Comparison of ENCODE assay signal across 8 cellular contexts in the genomic region with DNA sequence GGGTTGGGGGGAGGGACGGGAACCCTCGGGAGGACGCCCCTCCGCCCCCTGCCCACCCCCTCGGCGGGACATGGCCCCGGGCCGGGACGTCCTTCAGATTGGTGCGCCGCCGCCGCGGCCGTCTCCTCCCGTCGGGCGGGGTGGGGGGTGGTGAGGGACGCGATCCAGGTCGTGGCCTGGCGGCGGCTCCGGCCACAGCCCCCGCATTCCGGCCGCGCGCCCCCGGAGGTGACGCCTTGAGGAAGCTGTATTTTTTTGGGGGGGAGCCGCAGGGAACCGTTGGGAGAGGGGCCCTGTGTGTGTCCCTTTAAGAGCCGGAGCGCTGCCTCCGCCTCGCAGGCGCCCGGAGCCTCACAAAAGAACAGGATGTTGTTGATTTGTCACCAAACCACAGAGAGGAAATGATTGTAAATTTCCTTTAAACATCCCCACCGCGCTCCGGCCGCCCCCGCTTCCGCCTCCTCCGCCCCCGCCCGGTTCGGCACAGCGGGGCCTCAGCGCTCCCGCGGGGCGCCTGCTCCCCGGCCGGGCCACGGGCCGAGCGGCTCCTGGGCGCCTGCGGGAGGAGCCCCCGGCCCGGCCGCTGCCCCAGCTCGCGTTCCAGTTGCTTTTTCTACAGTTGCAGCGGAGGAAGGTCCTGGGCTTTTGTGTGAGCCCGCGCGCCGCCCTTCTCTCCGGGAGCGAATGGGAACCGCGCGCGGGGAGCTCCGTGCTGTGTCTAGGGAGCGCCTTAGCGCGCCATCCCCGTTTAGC. TPM values are rescaled to one million over a fixed set of nuclear protein-coding genes. Genes with fewer than 3 reads are reported as not detected.
A peak's percentile ranks its signal among the peaks of the same experiment; 100 is the strongest.
DNase-seq lines count a peak whose midpoint lies in the region; ATAC-seq, FAIRE-seq and TF ChIP-seq lines count a peak whose summit lies in the region.

No MANE protein-coding gene starts in this region.

- H3K4ac ChIP-seq in H1 (replicated peaks; ENCODE audit: insufficient read length, low read depth, low read length) (peak overlapping the region; percentile 42), mesenchymal stem cell (ENCODE audit: low read depth in 1 of 2, low read length in 2 of 2) (peak overlapping the region; percentile 98 to 99)

- H3K79me1 ChIP-seq in H1 (ENCODE audit: low read depth, low read length) (no peaks in the 10 kb centered on the region), mesenchymal stem cell (replicated peaks; ENCODE audit: low read length, poor library complexity, severe bottlenecking) (peaks cover 11% of the 10 kb centered on the region)

- TF ChIP-seq EP300 in H1 (IDR thresholded peaks at IDR 0.05; ENCODE audit: borderline replicate concordance in 1 of 2, low read depth in 2 of 2, low read length in 2 of 2): peak in 1 of 2 experiments; percentile 10; a peak in 1 of 3 replicates

- H3K9ac ChIP-seq in H1 (replicated peaks in 1 of 4; ENCODE audit: extremely low read depth in 1 of 4, low read depth in 3 of 4, low read length in 3 of 4) (peak overlapping the region; percentile 5 to 58 (median 42); a peak in 5 of 7 replicates), mesenchymal stem cell (ENCODE audit: low read length) (peak overlapping the region; percentile 93)

- no peaks in the 10 kb centered on the region for H4K20me1 ChIP-seq in H1 (replicated peaks in 1 of 2; ENCODE audit: control insufficient read depth in 1 of 2, insufficient read depth in 2 of 2, low read length in 2 of 2)

- H3K56ac ChIP-seq in H1 (replicated peaks; ENCODE audit: insufficient read length, low read depth, low read length): peak overlapping the region; percentile 88

- H3K14ac ChIP-seq in H1 (ENCODE audit: insufficient read length) (no peak overlapping the region), mesenchymal stem cell (ENCODE audit: low read length in 2 of 2) (peak overlapping the region in 1 of 2 experiments; percentile 91)

- H3K4me3 ChIP-seq in H1 (ENCODE audit: extremely low read depth in 1 of 4, insufficient read depth in 2 of 4, low read depth in 3 of 4, low read length in 4 of 4) (peak overlapping the region; percentile 37 to 65 (median 52)), mesenchymal stem cell (ENCODE audit: insufficient read depth in 1 of 2, low read depth in 1 of 2, low read length in 2 of 2) (peak overlapping the region; percentile 63 to 84)

- TF ChIP-seq CTCF in H1 (IDR thresholded peaks at IDR 0.05; ENCODE audit: control extremely low read depth in 1 of 3, insufficient read depth in 1 of 3, low read depth in 1 of 3, low read length in 3 of 3): no peak

- H4K91ac ChIP-seq in H1 (replicated peaks; ENCODE audit: insufficient read length, low read length) (peak overlapping the region; percentile 98), mesenchymal stem cell (ENCODE audit: low read length) (peak overlapping the region; percentile 92)

- H3K9me3 ChIP-seq in H1 (ENCODE audit: insufficient read depth in 2 of 2, low read depth in 1 of 2, low read length in 1 of 2) (no peaks in the 10 kb centered on the region), mesenchymal stem cell (ENCODE audit: control insufficient read depth, low read length) (peaks cover 5% of the 10 kb centered on the region)

- no peak for FAIRE-seq in H1 (lab: Jason Lieb, UNC)

- H2AFZ ChIP-seq in H1 (ENCODE audit: low read length) (no peak overlapping the region), mesenchymal stem cell (ENCODE audit: low read depth, low read length) (no peak overlapping the region)

- peaks cover 1% of the 10 kb centered on the region; the same call in 1 of the 2 replicates for H3K23me2 ChIP-seq in H1 (ENCODE audit: low read depth, low read length)

- ATAC-seq in HG03432 (IDR thresholded peaks at IDR 0.05; ENCODE audit: unreplicated experiment): peak; percentile 91

- H3K23ac ChIP-seq in H1 (ENCODE audit: insufficient read length) (no peak overlapping the region), mesenchymal stem cell (ENCODE audit: low read length in 2 of 2) (no peak overlapping the region)

- H2BK5ac ChIP-seq in H1 (ENCODE audit: low read depth, low read length) (peak overlapping the region; percentile 91), mesenchymal stem cell (ENCODE audit: low read depth, low read length, poor library complexity, severe bottlenecking) (peak overlapping the region; percentile 99)

- TF ChIP-seq RAD21 in H1 (IDR thresholded peaks at IDR 0.05 in 1 of 2, conservative IDR thresholded peaks at IDR 0.05 in 1 of 2; ENCODE audit: low read depth in 2 of 2, low read length in 2 of 2): peak; percentile 14 to 24; a peak in 3 of 4 replicates

- peak overlapping the region; percentile 70 for H4K5ac ChIP-seq in H1 (ENCODE audit: insufficient read length, low read depth, low read length)

- H3K4me1 ChIP-seq in H1 (replicated peaks in 1 of 4; ENCODE audit: control insufficient read depth in 3 of 4, insufficient read depth in 4 of 4, low read length in 3 of 4): peaks cover 11 to 24% (median 20%) of the 10 kb centered on the region in 4 experiments
- peaks cover 6% of the 10 kb centered on the region for H3K4me1 ChIP-seq in mesenchymal stem cell (ENCODE audit: control insufficient read depth, insufficient read depth, low read depth, low read length)

- peak in 1 of 2 experiments; percentile 53; a peak in 1 of 3 replicates for TF ChIP-seq POLR2A in H1 (IDR thresholded peaks at IDR 0.05; ENCODE audit: control extremely low read depth in 1 of 2, low read depth in 2 of 2, low read length in 2 of 2)

- peak overlapping the region; percentile 69; the same call in 1 of the 2 replicates for H2AK5ac ChIP-seq in H1 (ENCODE audit: low read depth, low read length)
- no peak overlapping the region for H2AK5ac ChIP-seq in mesenchymal stem cell (ENCODE audit: low read length, severe bottlenecking)

- H2BK15ac ChIP-seq in H1 (ENCODE audit: low read length) (no peak overlapping the region), mesenchymal stem cell (ENCODE audit: low read depth, poor library complexity, severe bottlenecking) (peak overlapping the region; percentile 94)

- CTCF ChIA-PET in H1 (lab: Charles Lee; ENCODE audit: partially characterized antibody): interaction anchor here (0.6 to 4.0 kb wide), 10 partner anchors 23 to 357 kb away, joined by 3 to 27 read pairs (median 4); a partner anchor contains a TSS

- H3K18ac ChIP-seq in H1 (ENCODE audit: extremely low read depth, low read length): peak overlapping the region; percentile 68
- peak overlapping the region; percentile 95 to 96 for H3K18ac ChIP-seq in mesenchymal stem cell (ENCODE audit: low read depth in 1 of 2, low read length in 2 of 2)

- H3K27ac ChIP-seq in H1 (ENCODE audit: low read depth, low read length) (peak overlapping the region; percentile 77; the same call in 1 of the 2 replicates), mesenchymal stem cell (ENCODE audit: low read length, poor library complexity, severe bottlenecking) (peak overlapping the region; percentile 93)

- POLR2A ChIA-PET in H1 (lab: Charles Lee; ENCODE audit: partially characterized antibody): interaction anchor here (0.5 to 8.8 kb wide), 16 partner anchors 12 to 195 kb away, joined by 3 to 137 read pairs (median 4); a partner anchor contains a TSS

- H3K4me2 ChIP-seq in H1 (ENCODE audit: insufficient read depth in 1 of 2, low read depth in 2 of 2, low read length in 2 of 2): peak overlapping the region; percentile 71 to 78
- peak overlapping the region; percentile 76 for H3K4me2 ChIP-seq in mesenchymal stem cell (ENCODE audit: low read length, poor library complexity, severe bottlenecking)

- DNase-seq in C1 segment of cervical spinal cord (lab: John Stamatoyannopoulos, UW) (peak in 13 of 14 donors; percentile 16 to 77 (median 51)), GM19238 (ENCODE audit: insufficient read length, low spot score) (peak; percentile 94), NK-92 (lab: John Stamatoyannopoulos, UW; ENCODE audit: unreplicated experiment) (peak; percentile 23), H1 (ENCODE audit: low read depth in 1 of 2, low spot score in 2 of 2) (peak; percentile 87 to 89), mesenchymal stem cell (peak; percentile 98)
- peak; percentile 86 to 87 for DNase-seq in activated CD8-positive, alpha-beta memory T cell treated with anti-CD3 and anti-CD28 coated beads for 4 hours (ENCODE audit: low read depth in 2 of 2)
- peak; percentile 85 for DNase-seq in stimulated activated CD8-positive, alpha-beta memory T cell treated with anti-CD3 and anti-CD28 coated beads, Interleukin-12 subunit alpha, Interleukin-12 subunit beta, amount 100 ng/mL, for 1 hour (ENCODE audit: low read depth)

- H3K27me3 ChIP-seq in H1 (replicated peaks in 1 of 4; ENCODE audit: control insufficient read depth in 3 of 4, extremely low read depth in 1 of 4, insufficient read depth in 3 of 4, low read length in 3 of 4): no peaks in the 10 kb centered on the region; a peak in 1 of 7 replicates
- H3K27me3 ChIP-seq in mesenchymal stem cell (ENCODE audit: control insufficient read depth in 1 of 2, insufficient read depth in 1 of 2, low read length in 2 of 2): no peaks in the 10 kb centered on the region

- H2BK120ac ChIP-seq in H1 (replicated peaks; ENCODE audit: low read depth, low read length) (peak overlapping the region; percentile 75), mesenchymal stem cell (ENCODE audit: low read depth, low read length) (peak overlapping the region; percentile 99)

- no peaks in the 10 kb centered on the region for H3K79me2 ChIP-seq in H1 (ENCODE audit: control insufficient read depth in 1 of 2, insufficient read depth in 2 of 2, low read length in 2 of 2)

- H4K8ac ChIP-seq in H1 (ENCODE audit: extremely low read depth, insufficient read depth, low read length): peak overlapping the region; percentile 62; the same call in 1 of the 2 replicates
- H4K8ac ChIP-seq in mesenchymal stem cell (ENCODE audit: low read length): peak overlapping the region; percentile 98

- no peak overlapping the region; the same call in 1 of the 2 replicates for H2BK20ac ChIP-seq in H1 (ENCODE audit: low read length)

- peak overlapping the region; percentile 23 for H2BK12ac ChIP-seq in H1 (ENCODE audit: low read depth, low read length)
- peak overlapping the region; percentile 90 to 95 for H2BK12ac ChIP-seq in mesenchymal stem cell (ENCODE audit: low read length in 2 of 2)

- WGBS in H1 (ENCODE audit: extremely low coverage in 1 of 2, insufficient coverage in 1 of 2, insufficient read length in 1 of 2, insufficient replicate concordance in 2 of 2, low coverage in 1 of 2, low lambda C conversion rate in 2 of 2, missing lambda C conversion rate in 1 of 2), 2 experiments: 1% methylated on average over 58 of the region's 82 CpGs; no CpG with 5 or more reads in 1 of the 2 experiments
- 1% methylated on average over 59 of the region's 82 CpGs for WGBS in mesenchymal stem cell

- H3K36me3 ChIP-seq in H1 (ENCODE audit: control insufficient read depth in 2 of 4, insufficient read depth in 4 of 4, low read length in 3 of 4) (no peaks in the 10 kb centered on the region), mesenchymal stem cell (ENCODE audit: control insufficient read depth in 1 of 2, insufficient read depth in 2 of 2, low read depth in 1 of 2, low read length in 2 of 2) (peaks cover 0 to 3% of the 10 kb centered on the region in 2 experiments)

RNA-seq across cellular contexts. Expression of a gene that starts 32.1 kb away (rescaled TPM):
- total RNA-seq in H1 (2021; fragmentation: NEBNext Ultra II Directional; extraction: Animal tissue kit (Norgen Biotek cat#: 25700)): 98.2 and 113 TPM in 2 replicates
- 59.1 and 80.0 TPM in 2 replicates for polyA plus RNA-seq in H1 (2011; rRNA removed)
- 30.4 TPM for polyA plus RNA-seq in H1 (2011; cell fraction: cytosol; rRNA removed)
- polyA plus RNA-seq in H1 (2011; cell fraction: nucleus; rRNA removed): 77.2 TPM
- polyA plus RNA-seq in H1 (2012, experiment 1 of 2): 48.8 to 66.0 TPM (median 56.2 TPM) in 4 replicates
- 30.7 TPM for polyA plus RNA-seq in H1 (2012, experiment 2 of 2)
- 97.0 TPM for polyA plus RNA-seq in H1 (2013, experiment 1 of 2)
- polyA plus RNA-seq in H1 (2013, experiment 2 of 2): 102 TPM
- polyA minus RNA-seq in H1 (2011; rRNA and poly(A)+ RNA removed): 78.2 and 94.7 TPM in 2 replicates
- 44.6 TPM for polyA minus RNA-seq in H1 (2011; cell fraction: cytosol; rRNA and poly(A)+ RNA removed)
- polyA minus RNA-seq in H1 (2011; cell fraction: nucleus; rRNA and poly(A)+ RNA removed): 95.5 TPM
- 98.3 TPM for polyA plus RNA-seq in mesenchymal stem cell (2013, experiment 1 of 2)
- 95.2 TPM for polyA plus RNA-seq in mesenchymal stem cell (2013, experiment 2 of 2)

Comparison
In these comparisons a context has a peak if more than half of its experiments do, and no peak if none do; other contexts are left out.
1. Peak in every context shown above with its lines: DNase-seq, ATAC-seq, H3K4me3 ChIP-seq and H3K27ac ChIP-seq.
2. DNase-seq: peak in every context shown above with its lines; median percentile 98 in mesenchymal stem cell; 94 in GM19238; 88 in H1; 86 in activated CD8-positive, alpha-beta memory T cell treated with anti-CD3 and anti-CD28 coated beads for 4 hours; 85 in stimulated activated CD8-positive, alpha-beta memory T cell treated with anti-CD3 and anti-CD28 coated beads, Interleukin-12 subunit alpha, Interleukin-12 subunit beta, amount 100 ng/mL, for 1 hour; 51 in C1 segment of cervical spinal cord; 23 in NK-92.